Comparison of ENCODE assay signal across 18 cellular contexts in genomic region chr1:44421374-44422028, GRCh38. TPM values are rescaled to one million over a fixed set of nuclear protein-coding genes. Genes with fewer than 3 reads are reported as not detected.
DNase-seq lines count a peak whose midpoint lies in the region; TF ChIP-seq lines count a peak whose summit lies in the region.
"Had no signal": no experiment of that assay in that cellular context is flagged by ENCODE, and none has a peak within 500 bp of the region (broad histone marks: within the 10 kb centered on the region; RNA-seq: fewer than 3 reads in every experiment).

No MANE protein-coding gene starts in this region.

- H4K8ac ChIP-seq in mesenchymal stem cell (ENCODE audit: low read length), result no peak overlapping the region

- H2BK12ac ChIP-seq in mesenchymal stem cell (ENCODE audit: low read length in 2 of 2), result no peak overlapping the region

- H3K4me1 ChIP-seq in neural progenitor cell (peaks cover 36% of the 10 kb centered on the region), mesenchymal stem cell (ENCODE audit: control insufficient read depth, insufficient read depth, low read depth, low read length) (peaks cover 19% of the 10 kb centered on the region)

- no peak overlapping the region for H3K4ac ChIP-seq in mesenchymal stem cell (ENCODE audit: low read depth in 1 of 2, low read length in 2 of 2)

- H3K14ac ChIP-seq in mesenchymal stem cell (ENCODE audit: low read length in 2 of 2), result no peak overlapping the region

- no peak overlapping the region for H4K91ac ChIP-seq in mesenchymal stem cell (ENCODE audit: low read length)

- no peak overlapping the region for H3K4me3 ChIP-seq in neural progenitor cell
- H3K4me3 ChIP-seq in mesenchymal stem cell (ENCODE audit: insufficient read depth in 1 of 2, low read depth in 1 of 2, low read length in 2 of 2), result no peak overlapping the region
- H3K4me3 ChIP-seq: sigmoid colon had no signal

- H3K27ac ChIP-seq in neural progenitor cell, result no peak overlapping the region
- H3K27ac ChIP-seq in mesenchymal stem cell (ENCODE audit: low read length, poor library complexity, severe bottlenecking), result no peak overlapping the region
- H3K27ac ChIP-seq: brain microvascular endothelial cell, sigmoid colon had no signal

- no peaks in the 10 kb centered on the region for H3K36me3 ChIP-seq in neural progenitor cell
- H3K36me3 ChIP-seq in mesenchymal stem cell (ENCODE audit: control insufficient read depth in 1 of 2, insufficient read depth in 2 of 2, low read depth in 1 of 2, low read length in 2 of 2), result no peaks in the 10 kb centered on the region
- H3K36me3 ChIP-seq: brain microvascular endothelial cell, sigmoid colon had no signal

- no peak overlapping the region for H2AK5ac ChIP-seq in mesenchymal stem cell (ENCODE audit: low read length, severe bottlenecking)

- H3K27me3 ChIP-seq in neural progenitor cell (peaks cover 100% of the 10 kb centered on the region), mesenchymal stem cell (ENCODE audit: control insufficient read depth in 1 of 2, insufficient read depth in 1 of 2, low read length in 2 of 2) (peaks cover 80 to 93% of the 10 kb centered on the region in 2 experiments)

- H3F3A ChIP-seq in neural progenitor cell (ENCODE audit: low read depth), result peaks cover 51% of the 10 kb centered on the region

- WGBS in mesenchymal stem cell, result 7% methylated on average over 3 of the region's 5 CpGs

- H3K4me3 Mint-ChIP-seq in neural progenitor cell, result peak overlapping the region; percentile 60
- H3K4me3 Mint-ChIP-seq: activated naive CD8-positive, alpha-beta T cell treated with anti-CD3 and anti-CD28 coated beads for 36 hours; B cell had no signal

- H3K36me3 Mint-ChIP-seq in neural progenitor cell, result no peaks in the 10 kb centered on the region
- H3K36me3 Mint-ChIP-seq: activated naive CD8-positive, alpha-beta T cell treated with anti-CD3 and anti-CD28 coated beads for 36 hours had no signal

- no peak overlapping the region for H2BK5ac ChIP-seq in mesenchymal stem cell (ENCODE audit: low read depth, low read length, poor library complexity, severe bottlenecking)

- DNase-seq in GDM1 (lab: John Stamatoyannopoulos, UW) (peak; percentile 78), KG1 (lab: John Stamatoyannopoulos, UW) (peak; percentile 50), UCSD-AML1 (lab: John Stamatoyannopoulos, UW; ENCODE audit: unreplicated experiment) (peak; percentile 41), neural progenitor cell (ENCODE audit: low spot score) (peak; percentile 56), GF-D8 (lab: John Stamatoyannopoulos, UW) (no peak), mesenchymal stem cell (no peak), cerebellar nuclear complex (lab: John Stamatoyannopoulos, UW) (no peak)
- DNase-seq: activated CD4-positive, alpha-beta T cell treated with anti-CD3 and anti-CD28 coated beads, Interleukin-2, amount 50 U/mL, for 4 hours; activated naive CD8-positive, alpha-beta T cell treated with anti-CD3 and anti-CD28 coated beads for 36 hours; activated T-cell treated with anti-CD3 and anti-CD28 coated beads, Interleukin-2, amount 50 U/mL, for 1 hour; brain microvascular endothelial cell; IMR-90; midbrain; nucleus accumbens; sigmoid colon; SK-N-SH; stimulated activated CD4-positive, alpha-beta T cell treated with anti-CD3 and anti-CD28 coated beads, Interleukin-2, amount 100 ng/mL, for 48 hours had no signal

- peaks cover 55% of the 10 kb centered on the region for H4K20me1 ChIP-seq in neural progenitor cell (ENCODE audit: low read depth)

- no peak for TF ChIP-seq CTCF in neural progenitor cell (IDR thresholded peaks at IDR 0.05)

- no peak overlapping the region for H2BK120ac ChIP-seq in mesenchymal stem cell (ENCODE audit: low read depth, low read length)

- H3K18ac ChIP-seq in mesenchymal stem cell (ENCODE audit: low read depth in 1 of 2, low read length in 2 of 2), result no peak overlapping the region

- no peak overlapping the region for H3K23ac ChIP-seq in mesenchymal stem cell (ENCODE audit: low read length in 2 of 2)

- H3K4me2 ChIP-seq in neural progenitor cell (peak overlapping the region; percentile 42), mesenchymal stem cell (ENCODE audit: low read length, poor library complexity, severe bottlenecking) (no peak overlapping the region)
- H3K4me2 ChIP-seq: SK-N-SH had no signal

- no peak overlapping the region for H2AFZ ChIP-seq in neural progenitor cell (replicated peaks)
- no peak overlapping the region for H2AFZ ChIP-seq in mesenchymal stem cell (ENCODE audit: low read depth, low read length)

- H3K79me1 ChIP-seq in mesenchymal stem cell (replicated peaks; ENCODE audit: low read length, poor library complexity, severe bottlenecking), result no peaks in the 10 kb centered on the region

- H3K4me1 Mint-ChIP-seq in neural progenitor cell, result peaks cover 58% of the 10 kb centered on the region

- no peak overlapping the region for H2BK15ac ChIP-seq in mesenchymal stem cell (ENCODE audit: low read depth, poor library complexity, severe bottlenecking)

- H3K9me3 ChIP-seq in neural progenitor cell (ENCODE audit: low read depth) (no peaks in the 10 kb centered on the region), mesenchymal stem cell (ENCODE audit: control insufficient read depth, low read length) (peaks cover 3% of the 10 kb centered on the region)
- H3K9me3 ChIP-seq: sigmoid colon, SK-N-SH had no signal

- peaks cover 39% of the 10 kb centered on the region for H3K27me3 Mint-ChIP-seq in neural progenitor cell (ENCODE audit: insufficient read depth, low read depth)

- no peak overlapping the region for H3K27ac Mint-ChIP-seq in neural progenitor cell
- H3K27ac Mint-ChIP-seq: activated naive CD8-positive, alpha-beta T cell treated with anti-CD3 and anti-CD28 coated beads for 36 hours; B cell had no signal

- H3K9ac ChIP-seq in neural progenitor cell (no peak overlapping the region), mesenchymal stem cell (ENCODE audit: low read length) (no peak overlapping the region)
- H3K9ac ChIP-seq: SK-N-SH had no signal

- H3K9me3 Mint-ChIP-seq in neural progenitor cell, result no peaks in the 10 kb centered on the region
- H3K9me3 Mint-ChIP-seq: activated naive CD8-positive, alpha-beta T cell treated with anti-CD3 and anti-CD28 coated beads for 36 hours had no signal

- no peaks in the 10 kb centered on the region for H3K79me2 ChIP-seq in neural progenitor cell (ENCODE audit: low read depth)

RNA-seq across cellular contexts. Expression of gene RNF220, which starts 16.4 kb away (rescaled TPM):
- 93.8 and 133 TPM in 2 replicates for total RNA-seq in neural progenitor cell (ENCODE audit: low replicate concordance)
- 54.2 TPM for polyA plus RNA-seq in mesenchymal stem cell (2013, experiment 1 of 2)
- 50.2 TPM for polyA plus RNA-seq in mesenchymal stem cell (2013, experiment 2 of 2)

Comparison
In these comparisons a context has a peak if more than half of its experiments do, and no peak if none do; other contexts are left out.
1. DNase-seq: peak in GDM1 (single experiment), KG1 (single experiment), UCSD-AML1 (single experiment) and neural progenitor cell (single experiment); none in GF-D8 (single experiment), mesenchymal stem cell (single experiment) and cerebellar nuclear complex (0 of 2).